ENCODE assay signal across 8 cellular contexts in genomic region chr4:25439913-25440477, GRCh38.
DNase-seq lines count a peak whose midpoint lies in the region; ATAC-seq and TF ChIP-seq lines count a peak whose summit lies in the region.

No MANE protein-coding gene starts in this region.

- H3K27me3 Mint-ChIP-seq in CD8-positive, alpha-beta T cell (ENCODE audit: low read depth) = no peaks in the 10 kb centered on the region
- no peaks in the 10 kb centered on the region for H3K27me3 Mint-ChIP-seq in activated B cell treated with CpG ODN at 0.5 μM for 24 hours

- no peak overlapping the region for H3K27ac Mint-ChIP-seq in CD8-positive, alpha-beta T cell
- H3K27ac Mint-ChIP-seq in activated B cell treated with CpG ODN at 0.5 μM for 24 hours = no peak overlapping the region
- no peak overlapping the region for H3K27ac Mint-ChIP-seq in stimulated activated effector memory CD8-positive, alpha-beta T cell treated with anti-CD3 and anti-CD28 coated beads, Interleukin-12 subunit alpha, Interleukin-12 subunit beta, amount 100 ng/mL, for 72 hours

- no peaks in the 10 kb centered on the region for H3K4me1 Mint-ChIP-seq in CD8-positive, alpha-beta T cell (ENCODE audit: low read depth)
- no peaks in the 10 kb centered on the region for H3K4me1 Mint-ChIP-seq in activated B cell treated with CpG ODN at 0.5 μM for 24 hours
- no peaks in the 10 kb centered on the region for H3K4me1 Mint-ChIP-seq in stimulated activated effector memory CD8-positive, alpha-beta T cell treated with anti-CD3 and anti-CD28 coated beads, Interleukin-12 subunit alpha, Interleukin-12 subunit beta, amount 100 ng/mL, for 72 hours

- no peak overlapping the region for H3K4me3 ChIP-seq in CD8-positive, alpha-beta T cell (ENCODE audit: low read depth, low read length)
- H3K4me3 ChIP-seq in lower lobe of right lung = no peak overlapping the region

- no peaks in the 10 kb centered on the region for H3K9me3 ChIP-seq in CD8-positive, alpha-beta T cell (ENCODE audit: low read length)
- no peaks in the 10 kb centered on the region for H3K9me3 ChIP-seq in lower lobe of right lung

- no peaks in the 10 kb centered on the region for H3K27me3 ChIP-seq in CD8-positive, alpha-beta T cell (ENCODE audit: insufficient read depth, low read length)
- no peaks in the 10 kb centered on the region for H3K27me3 ChIP-seq in lower lobe of right lung (ENCODE audit: low read depth)

- H3K4me1 ChIP-seq in CD8-positive, alpha-beta T cell (ENCODE audit: insufficient read depth, low read length) = no peaks in the 10 kb centered on the region
- peaks cover 13% of the 10 kb centered on the region for H3K4me1 ChIP-seq in lower lobe of right lung

- H3K36me3 Mint-ChIP-seq in CD8-positive, alpha-beta T cell = no peaks in the 10 kb centered on the region
- no peaks in the 10 kb centered on the region for H3K36me3 Mint-ChIP-seq in activated B cell treated with CpG ODN at 0.5 μM for 24 hours (ENCODE audit: low read depth)
- no peaks in the 10 kb centered on the region for H3K36me3 Mint-ChIP-seq in stimulated activated effector memory CD8-positive, alpha-beta T cell treated with anti-CD3 and anti-CD28 coated beads, Interleukin-12 subunit alpha, Interleukin-12 subunit beta, amount 100 ng/mL, for 72 hours

- peak; percentile 49 for ATAC-seq in CD8-positive, alpha-beta T cell
- ATAC-seq in HG03175 (IDR thresholded peaks at IDR 0.05; ENCODE audit: unreplicated experiment) = peak; percentile 89
- peak; percentile 57 for ATAC-seq in activated B cell treated with CpG ODN at 0.5 μM for 24 hours (ENCODE audit: low read depth)
- ATAC-seq in lower lobe of right lung = peak; percentile 70 to 79
- ATAC-seq in stimulated activated effector memory CD8-positive, alpha-beta T cell treated with anti-CD3 and anti-CD28 coated beads, Interleukin-12 subunit alpha, Interleukin-12 subunit beta, amount 100 ng/mL, for 72 hours = peak; percentile 81

- H3K9me3 Mint-ChIP-seq in CD8-positive, alpha-beta T cell = peaks cover 8% of the 10 kb centered on the region
- H3K9me3 Mint-ChIP-seq in activated B cell treated with CpG ODN at 0.5 μM for 24 hours = peaks cover 3% of the 10 kb centered on the region
- H3K9me3 Mint-ChIP-seq in stimulated activated effector memory CD8-positive, alpha-beta T cell treated with anti-CD3 and anti-CD28 coated beads, Interleukin-12 subunit alpha, Interleukin-12 subunit beta, amount 100 ng/mL, for 72 hours = peaks cover 2% of the 10 kb centered on the region

- intact Hi-C loops in CD8-positive, alpha-beta T cell (cut with DNase I, micrococcal nuclease) = loop anchor here (1.0 to 5.0 kb wide), 3 partner anchors 327 to 970 kb away; no protein-coding TSS in a partner anchor
- intact Hi-C loops in activated B cell treated with CpG ODN at 0.5 μM for 24 hours (cut with micrococcal nuclease) = no loop called here
- intact Hi-C loops in lower lobe of right lung (cut with DNase I) = loop anchor here (10.0 kb wide), 3 partner anchors 125 to 325 kb away; partner anchors contain the start of gene SLC34A2

- H3K27ac ChIP-seq in CD8-positive, alpha-beta T cell (ENCODE audit: low read depth, low read length) = no peak overlapping the region
- H3K27ac ChIP-seq in lower lobe of right lung = no peak overlapping the region

- CTCF ChIA-PET in CD8-positive, alpha-beta T cell (lab: Charles Lee) = interaction anchor here (0.6 to 2.2 kb wide), 9 partner anchors 9 to 982 kb away, joined by 3 to 7 read pairs (median 4); no protein-coding TSS in a partner anchor
- CTCF ChIA-PET in activated B cell treated with CpG ODN at 0.5 μM for 24 hours (lab: Charles Lee) = interaction anchor here (1.0 to 2.5 kb wide), 4 partner anchors 8 to 973 kb away, joined by 3 to 12 read pairs (median 4); no protein-coding TSS in a partner anchor

- no peaks in the 10 kb centered on the region for H3K36me3 ChIP-seq in CD8-positive, alpha-beta T cell (ENCODE audit: insufficient read depth, low read length)
- no peaks in the 10 kb centered on the region for H3K36me3 ChIP-seq in lower lobe of right lung

- peak in 5 of 7 experiments; percentile 21 to 57 (median 35) for DNase-seq in CD8-positive, alpha-beta T cell
- peak; percentile 53 for DNase-seq in GM19238 (ENCODE audit: insufficient read length, low spot score)
- peak; percentile 85 for DNase-seq in NCI-H2196 (lab: John Stamatoyannopoulos, UW; ENCODE audit: unreplicated experiment)
- DNase-seq in activated B cell treated with CpG ODN at 0.5 μM for 24 hours = no peak
- peak; percentile 47 to 76 for DNase-seq in dermis microvascular lymphatic vessel endothelial cell (ENCODE audit: low read depth in 2 of 2)
- DNase-seq in lower lobe of right lung = no peak
- DNase-seq in stimulated activated effector memory CD8-positive, alpha-beta T cell treated with anti-CD3 and anti-CD28 coated beads, Interleukin-12 subunit alpha, Interleukin-12 subunit beta, amount 100 ng/mL, for 72 hours (ENCODE audit: low spot score in 2 of 2) = peak; percentile 40 to 76

- H3K4me3 Mint-ChIP-seq in CD8-positive, alpha-beta T cell = no peak overlapping the region
- no peak overlapping the region for H3K4me3 Mint-ChIP-seq in activated B cell treated with CpG ODN at 0.5 μM for 24 hours
- H3K4me3 Mint-ChIP-seq in stimulated activated effector memory CD8-positive, alpha-beta T cell treated with anti-CD3 and anti-CD28 coated beads, Interleukin-12 subunit alpha, Interleukin-12 subunit beta, amount 100 ng/mL, for 72 hours = no peak overlapping the region

- peak; percentile 70 for TF ChIP-seq CTCF in CD8-positive, alpha-beta T cell (IDR thresholded peaks at IDR 0.05)
- TF ChIP-seq CTCF in activated B cell treated with CpG ODN at 0.5 μM for 24 hours (IDR thresholded peaks at IDR 0.05) = peak; percentile 22
- TF ChIP-seq CTCF in lower lobe of right lung (IDR thresholded peaks at IDR 0.05) = peak; percentile 92

- POLR2A ChIA-PET in CD8-positive, alpha-beta T cell (lab: Charles Lee) = no interaction called here
- POLR2A ChIA-PET in activated B cell treated with CpG ODN at 0.5 μM for 24 hours (lab: Charles Lee) = interaction anchor here (0.5 kb wide), 1 partner anchor 857 kb away, joined by 3 read pairs; no protein-coding TSS in a partner anchor

Comparison
In these comparisons a context has a peak if more than half of its experiments do, and no peak if none do; other contexts are left out.
1. DNase-seq: peak in CD8-positive, alpha-beta T cell (5 of 7), GM19238 (single experiment), NCI-H2196 (single experiment), dermis microvascular lymphatic vessel endothelial cell (2 of 2) and stimulated activated effector memory CD8-positive, alpha-beta T cell treated with anti-CD3 and anti-CD28 coated beads, Interleukin-12 subunit alpha, Interleukin-12 subunit beta, amount 100 ng/mL, for 72 hours (2 of 2); none in activated B cell treated with CpG ODN at 0.5 μM for 24 hours (single experiment) and lower lobe of right lung (single experiment).
2. CTCF ChIP-seq: peak in every context shown above with its lines; median percentile 92 in lower lobe of right lung; 70 in CD8-positive, alpha-beta T cell; 22 in activated B cell treated with CpG ODN at 0.5 μM for 24 hours.
3. Peak in every context shown above with its lines, with median percentiles within 50 percentile points of each other: ATAC-seq.